ENCODE assay signal across 23 cellular contexts in the genomic region with DNA sequence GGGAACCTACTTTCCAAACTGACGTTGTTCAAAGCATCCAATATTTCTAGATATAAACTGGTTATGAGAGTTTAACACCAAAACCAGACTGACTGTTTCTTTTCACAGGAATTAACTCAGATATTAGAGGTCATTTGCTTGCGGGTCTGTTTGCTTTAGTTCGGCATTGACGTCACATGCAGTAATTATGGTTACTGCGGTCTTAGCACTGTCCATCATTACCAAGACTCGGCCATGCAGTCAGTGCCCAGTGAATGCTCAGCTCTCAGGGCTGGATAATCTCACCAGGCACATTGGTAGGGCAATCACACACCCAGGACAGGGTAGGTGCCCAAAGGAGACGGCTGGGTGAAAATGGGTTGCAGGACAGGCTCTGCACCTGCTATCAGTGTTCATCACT. TPM values are rescaled to one million over a fixed set of nuclear protein-coding genes. Genes with fewer than 3 reads are reported as not detected.
A peak's percentile ranks its signal among the peaks of the same experiment; 100 is the strongest.
DNase-seq lines count a peak whose midpoint lies in the region; ATAC-seq and TF ChIP-seq lines count a peak whose summit lies in the region.
"Had no signal": no experiment of that assay in that cellular context is flagged by ENCODE, and none has a peak within 500 bp of the region (broad histone marks: within the 10 kb centered on the region; RNA-seq: fewer than 3 reads in every experiment).

No MANE protein-coding gene starts in this region.

- H3K27me3 ChIP-seq in esophagus squamous epithelium: peaks cover 0 to 41% (median 0%) of the 10 kb centered on the region in 4 donors
- H3K27me3 ChIP-seq in trophoblast cell (ENCODE audit: insufficient read depth, low read length): no peaks in the 10 kb centered on the region
- H3K27me3 ChIP-seq: spleen had no signal

- H2BK12ac ChIP-seq in trophoblast cell (ENCODE audit: low read length): peak overlapping the region; percentile 38

- no peak overlapping the region for H3K4me3 Mint-ChIP-seq in Calu3 (ENCODE audit: low read depth, unreplicated experiment)
- no peak overlapping the region for H3K4me3 Mint-ChIP-seq in effector memory CD8-positive, alpha-beta T cell
- H3K4me3 Mint-ChIP-seq: activated CD4-positive, alpha-beta T cell treated with anti-CD3 and anti-CD28 coated beads, Interleukin-2, amount 10 ng/mL, durations not matched to agents 24 days and 14 days; activated naive CD4-positive, alpha-beta T cell treated with anti-CD3 and anti-CD28 coated beads, Interleukin-2, amount 10 ng/mL, durations not matched to agents 7 days and 5 days; HFFc6; mesothelial cell of epicardium; stimulated activated naive CD8-positive, alpha-beta T cell treated with anti-CD3 and anti-CD28 coated beads, Interleukin-15, Interleukin-2, amounts not matched to agents 100 ng/mL and 50 ng/mL, for 24 hours; T-helper 1 cell treated with Interleukin-12 subunit alpha and Interleukin-12 subunit beta and Interleukin-4 antibody, amounts not matched to agents 30 μg/mL and 1 μg/mL, for 36 hours had no signal

- H3K14ac ChIP-seq in trophoblast cell (ENCODE audit: low read length): peak overlapping the region; percentile 3

- ATAC-seq in effector memory CD8-positive, alpha-beta T cell (replicated peaks): no peak
- ATAC-seq: left colon had no signal

- intact Hi-C loops in Calu3 (cut with micrococcal nuclease; ENCODE audit: unreplicated experiment) (no loop called here), esophagus squamous epithelium (cut with DNase I) (no loop called here)

- peaks cover 56% of the 10 kb centered on the region for H3K4me1 Mint-ChIP-seq in Calu3 (ENCODE audit: low read depth, unreplicated experiment)
- H3K4me1 Mint-ChIP-seq in effector memory CD8-positive, alpha-beta T cell (ENCODE audit: low read depth in 2 of 2): no peaks in the 10 kb centered on the region
- H3K4me1 Mint-ChIP-seq: activated CD4-positive, alpha-beta T cell treated with anti-CD3 and anti-CD28 coated beads, Interleukin-2, amount 10 ng/mL, durations not matched to agents 24 days and 14 days; activated naive CD4-positive, alpha-beta T cell treated with anti-CD3 and anti-CD28 coated beads, Interleukin-2, amount 10 ng/mL, durations not matched to agents 7 days and 5 days had no signal

- H3K9me3 Mint-ChIP-seq in Calu3 (ENCODE audit: low read depth, unreplicated experiment): no peaks in the 10 kb centered on the region
- H3K9me3 Mint-ChIP-seq in effector memory CD8-positive, alpha-beta T cell: no peaks in the 10 kb centered on the region
- H3K9me3 Mint-ChIP-seq: activated CD4-positive, alpha-beta T cell treated with anti-CD3 and anti-CD28 coated beads, Interleukin-2, amount 10 ng/mL, durations not matched to agents 24 days and 14 days; activated naive CD4-positive, alpha-beta T cell treated with anti-CD3 and anti-CD28 coated beads, Interleukin-2, amount 10 ng/mL, durations not matched to agents 7 days and 5 days; HFFc6; stimulated activated naive CD8-positive, alpha-beta T cell treated with anti-CD3 and anti-CD28 coated beads, Interleukin-15, Interleukin-2, amounts not matched to agents 100 ng/mL and 50 ng/mL, for 24 hours; T-helper 1 cell treated with Interleukin-12 subunit alpha and Interleukin-12 subunit beta and Interleukin-4 antibody, amounts not matched to agents 30 μg/mL and 1 μg/mL, for 36 hours had no signal

- 61 to 70% methylated on average over 6 to 7 of the region's 7 CpGs for WGBS in esophagus squamous epithelium, 2 donors
- no CpG with 5 or more reads among the region's 7 CpGs for WGBS in trophoblast cell (ENCODE audit: extremely low coverage, insufficient coverage, insufficient read length)

- CTCF ChIA-PET in Calu3 (lab: Charles Lee): no interaction called here

- TF ChIP-seq POLR2A in esophagus squamous epithelium (IDR thresholded peaks at IDR 0.05): no peak

- no peak overlapping the region for H4K12ac ChIP-seq in trophoblast cell (ENCODE audit: low read depth, low read length)

- peak overlapping the region; percentile 54 to 93 (median 88) for H3K27ac ChIP-seq in esophagus squamous epithelium
- H3K27ac ChIP-seq in trophoblast cell (ENCODE audit: low read depth, low read length): no peak overlapping the region
- no peak overlapping the region for H3K27ac ChIP-seq in caudate nucleus (ENCODE audit: low read depth, low read length)
- H3K27ac ChIP-seq: spleen had no signal

- H3K36me3 ChIP-seq in esophagus squamous epithelium (no peaks in the 10 kb centered on the region), trophoblast cell (ENCODE audit: control insufficient read depth in 1 of 2, insufficient read depth in 2 of 2, low read length in 2 of 2) (no peaks in the 10 kb centered on the region)
- H3K36me3 ChIP-seq: spleen had no signal

- peaks cover 4 to 73% (median 33%) of the 10 kb centered on the region in 3 donors for H3K4me1 ChIP-seq in esophagus squamous epithelium
- H3K4me1 ChIP-seq in trophoblast cell (ENCODE audit: control insufficient read depth in 1 of 2, insufficient read depth in 2 of 2, low read length in 2 of 2): peaks cover 32 to 35% of the 10 kb centered on the region in 2 experiments
- H3K4me1 ChIP-seq: spleen had no signal

- H3K4me3 ChIP-seq in esophagus squamous epithelium (no peak overlapping the region), trophoblast cell (ENCODE audit: low read depth, low read length) (no peak overlapping the region)
- H3K4me3 ChIP-seq: spleen had no signal

- no peak overlapping the region for H2BK5ac ChIP-seq in trophoblast cell (ENCODE audit: low read depth, low read length, poor library complexity)

- TF ChIP-seq CTCF in Calu3 (IDR thresholded peaks at IDR 0.05; ENCODE audit: unreplicated experiment): no peak
- no peak for TF ChIP-seq CTCF in esophagus squamous epithelium (IDR thresholded peaks at IDR 0.05)

- BruUV-seq in Calu3 (replicated peaks; lab: Mats Ljungman, UMichigan): no TSS peak

- peak overlapping the region; percentile 10 for H4K91ac ChIP-seq in trophoblast cell (ENCODE audit: low read depth, low read length)

- no peaks in the 10 kb centered on the region for H3K27me3 Mint-ChIP-seq in Calu3 (ENCODE audit: unreplicated experiment)
- H3K27me3 Mint-ChIP-seq in effector memory CD8-positive, alpha-beta T cell: peaks cover 45 to 67% of the 10 kb centered on the region in 2 donors

- H2AK5ac ChIP-seq in trophoblast cell (ENCODE audit: low read length): no peak overlapping the region

- H3K4ac ChIP-seq in trophoblast cell (ENCODE audit: low read depth, low read length): no peak overlapping the region

- no peak overlapping the region for H3K23ac ChIP-seq in trophoblast cell (ENCODE audit: low read length)

- no peak overlapping the region for H4K8ac ChIP-seq in trophoblast cell (ENCODE audit: low read depth, low read length)

- H3K79me2 ChIP-seq in trophoblast cell (ENCODE audit: control insufficient read depth, insufficient read depth, low read length, poor library complexity): peaks cover 7% of the 10 kb centered on the region

- peak overlapping the region; percentile 73 for H3K27ac Mint-ChIP-seq in Calu3 (ENCODE audit: unreplicated experiment)
- no peak overlapping the region for H3K27ac Mint-ChIP-seq in effector memory CD8-positive, alpha-beta T cell
- H3K27ac Mint-ChIP-seq: activated CD4-positive, alpha-beta T cell treated with anti-CD3 and anti-CD28 coated beads, Interleukin-2, amount 10 ng/mL, durations not matched to agents 24 days and 14 days; activated naive CD4-positive, alpha-beta T cell treated with anti-CD3 and anti-CD28 coated beads, Interleukin-2, amount 10 ng/mL, durations not matched to agents 7 days and 5 days; HFFc6; stimulated activated naive CD8-positive, alpha-beta T cell treated with anti-CD3 and anti-CD28 coated beads, Interleukin-15, Interleukin-2, amounts not matched to agents 100 ng/mL and 50 ng/mL, for 24 hours; T-helper 1 cell treated with Interleukin-12 subunit alpha and Interleukin-12 subunit beta and Interleukin-4 antibody, amounts not matched to agents 30 μg/mL and 1 μg/mL, for 36 hours had no signal

- H3K79me1 ChIP-seq in trophoblast cell (ENCODE audit: low read length): peaks cover 32% of the 10 kb centered on the region

- H3K36me3 Mint-ChIP-seq in Calu3 (ENCODE audit: insufficient read depth, unreplicated experiment): peaks cover 5% of the 10 kb centered on the region
- no peaks in the 10 kb centered on the region for H3K36me3 Mint-ChIP-seq in effector memory CD8-positive, alpha-beta T cell (ENCODE audit: insufficient read depth)
- H3K36me3 Mint-ChIP-seq: activated naive CD4-positive, alpha-beta T cell treated with anti-CD3 and anti-CD28 coated beads, Interleukin-2, amount 10 ng/mL, durations not matched to agents 7 days and 5 days; mesothelial cell of epicardium had no signal

- no peak overlapping the region for H3K18ac ChIP-seq in trophoblast cell (ENCODE audit: low read length)

- no peak overlapping the region for H3K9ac ChIP-seq in trophoblast cell (ENCODE audit: low read length)

- H3K9me3 ChIP-seq in esophagus squamous epithelium: no peaks in the 10 kb centered on the region
- H3K9me3 ChIP-seq in trophoblast cell (ENCODE audit: insufficient read depth, low read depth, low read length): peaks cover 3% of the 10 kb centered on the region
- H3K9me3 ChIP-seq: spleen had no signal

- peak overlapping the region; percentile 7 for H2BK120ac ChIP-seq in trophoblast cell (ENCODE audit: insufficient read depth, low read length, poor library complexity)

- H3K4me2 ChIP-seq in trophoblast cell (ENCODE audit: low read length): no peak overlapping the region

- DNase-seq in Calu3 (no peak), SHP77 (lab: John Stamatoyannopoulos, UW) (peak; percentile 78 to 84), esophagus squamous epithelium (lab: John Stamatoyannopoulos, UW) (no peak), trophoblast cell (no peak), inferior parietal cortex (ENCODE audit: extremely low spot score) (no peak), caudate nucleus (lab: John Stamatoyannopoulos, UW) (no peak), HK-2 (ENCODE audit: unreplicated experiment) (no peak)
- DNase-seq in effector memory CD8-positive, alpha-beta T cell: no peak
- DNase-seq: activated CD4-positive, alpha-beta T cell treated with anti-CD3 and anti-CD28 coated beads, Interleukin-2, amount 10 ng/mL, durations not matched to agents 24 days and 14 days; activated naive CD4-positive, alpha-beta T cell treated with anti-CD3 and anti-CD28 coated beads, Interleukin-2, amount 10 ng/mL, durations not matched to agents 7 days and 5 days; aorta; cerebellar nuclear complex; COR-L47; erythroblast; HFFc6; left colon; NCI-H1092 treated with DMSO at 0.1 percent for 48 hours; NCI-H2029 treated with DMSO at 0.1 percent for 48 hours; OCI-M1; spleen had no signal

- H2AFZ ChIP-seq in trophoblast cell (ENCODE audit: insufficient read depth, low read length, poor library complexity): no peak overlapping the region

RNA-seq across cellular contexts. Expression of gene F3, which starts 9.9 kb away (rescaled TPM):
- total RNA-seq in Calu3 (2022) (344 and 387 TPM in 2 replicates), esophagus squamous epithelium (100 to 1,000 TPM in 1 of 4 donors, 10 to 100 TPM in 3; 38.9 to 144 (median 59.5) TPM)
- 43.0 and 43.9 TPM in 2 replicates for polyA plus RNA-seq in trophoblast cell (2013)

Comparison
In these comparisons a context has a peak if more than half of its experiments do, and no peak if none do; other contexts are left out.
1. DNase-seq: peak in SHP77 (2 of 2); none in Calu3 (single experiment), esophagus squamous epithelium (single experiment), trophoblast cell (0 of 2), inferior parietal cortex (single experiment), caudate nucleus (0 of 61), effector memory CD8-positive, alpha-beta T cell (0 of 3) and HK-2 (single experiment).
2. H3K27ac ChIP-seq: peak in esophagus squamous epithelium (4 of 4); none in trophoblast cell (single experiment) and caudate nucleus (single experiment).